13 cellular contexts compared by ENCODE assay signal in genomic region chr9:96667363-96667728, GRCh38. TPM values are rescaled to one million over a fixed set of nuclear protein-coding genes. Genes with fewer than 3 reads are reported as not detected.
DNase-seq lines count a peak whose midpoint lies in the region; ATAC-seq and TF ChIP-seq lines count a peak whose summit lies in the region.
"Had no signal": no experiment of that assay in that cellular context is flagged by ENCODE, and none has a peak within 500 bp of the region (broad histone marks: within the 10 kb centered on the region; RNA-seq: fewer than 3 reads in every experiment).

No MANE protein-coding gene starts in this region.

- H3K36me3 ChIP-seq in GM23338 (ENCODE audit: insufficient read depth) (no peaks in the 10 kb centered on the region), endodermal cell (ENCODE audit: control insufficient read depth, insufficient read depth, low read length) (no peaks in the 10 kb centered on the region)

- no peak overlapping the region for H3K4me3 Mint-ChIP-seq in GM23338
- no peak overlapping the region for H3K4me3 Mint-ChIP-seq in endodermal cell
- no peak overlapping the region for H3K4me3 Mint-ChIP-seq in progenitor cell of endocrine pancreas (ENCODE audit: low read depth)
- H3K4me3 Mint-ChIP-seq in mesothelial cell of epicardium = no peak overlapping the region
- H3K4me3 Mint-ChIP-seq: IgD-negative memory B cell had no signal

- no peaks in the 10 kb centered on the region for H4K20me1 ChIP-seq in GM23338 (replicated peaks; ENCODE audit: insufficient read depth)

- CTCF ChIA-PET in HEK293T (lab: Yijun Ruan, JAX) = interaction anchor here (0.9 to 1.5 kb wide), 4 partner anchors 10 to 225 kb away, joined by 3 to 5 read pairs (median 4); partner anchors contain the start of gene ZNF782

- POLR2A ChIA-PET in HEK293T (lab: Yijun Ruan, JAX) = no interaction called here

- H3K27me3 Mint-ChIP-seq in GM23338 (ENCODE audit: insufficient read depth, low read depth, poor library complexity) = peaks cover 9% of the 10 kb centered on the region
- no peaks in the 10 kb centered on the region for H3K27me3 Mint-ChIP-seq in endodermal cell (ENCODE audit: insufficient read depth)
- H3K27me3 Mint-ChIP-seq in progenitor cell of endocrine pancreas = no peaks in the 10 kb centered on the region
- H3K27me3 Mint-ChIP-seq in mesothelial cell of epicardium (ENCODE audit: low read depth) = no peaks in the 10 kb centered on the region

- 88 to 100% methylated on average over 2 of the region's 2 CpGs for WGBS in endodermal cell (ENCODE audit: insufficient coverage in 1 of 2, insufficient read length in 1 of 2), 2 experiments

- no peaks in the 10 kb centered on the region for H3K4me1 ChIP-seq in GM23338 (ENCODE audit: insufficient read depth)
- H3K4me1 ChIP-seq in endodermal cell (ENCODE audit: control insufficient read depth, insufficient read depth, low read length) = no peaks in the 10 kb centered on the region

- H3K27ac Mint-ChIP-seq in GM23338 (no peak overlapping the region), endodermal cell (no peak overlapping the region), progenitor cell of endocrine pancreas (peak overlapping the region; percentile 64), mesothelial cell of epicardium (no peak overlapping the region)
- H3K27ac Mint-ChIP-seq: IgD-negative memory B cell had no signal

- DNase-seq in GM23338 (ENCODE audit: low spot score) = peak; percentile 18
- peak; percentile 14 for DNase-seq in LHCN-M2 (ENCODE audit: low read depth)
- peak; percentile 53 for DNase-seq in endodermal cell
- no peak for DNase-seq in progenitor cell of endocrine pancreas (ENCODE audit: low spot score, unreplicated experiment)
- no peak for DNase-seq in HEK293T (ENCODE audit: extremely low spot score)
- no peak for DNase-seq in MV-4-11 (lab: John Stamatoyannopoulos, UW)
- no peak for DNase-seq in mesothelial cell of epicardium (ENCODE audit: low spot score in 2 of 2, unreplicated experiment in 2 of 2)
- DNase-seq: DMS79, NCI-H187, NCI-H2107, NCI-H2227 treated with DMSO at 0.1 percent for 48 hours had no signal

- H3K4me1 Mint-ChIP-seq in GM23338 (no peaks in the 10 kb centered on the region), endodermal cell (no peaks in the 10 kb centered on the region), progenitor cell of endocrine pancreas (ENCODE audit: low read depth) (no peaks in the 10 kb centered on the region), mesothelial cell of epicardium (no peaks in the 10 kb centered on the region)
- H3K4me1 Mint-ChIP-seq: IgD-negative memory B cell had no signal

- no peak overlapping the region for H3K9ac ChIP-seq in endodermal cell (ENCODE audit: extremely low read depth, low read length, poor library complexity, severe bottlenecking)

- TF ChIP-seq CTCF in GM23338 (conservative IDR thresholded peaks at IDR 0.05; ENCODE audit: low read depth in 2 of 2) (peak in 1 of 2 experiments; percentile 33; a peak in 2 of 4 replicates), endodermal cell (conservative IDR thresholded peaks at IDR 0.05) (no peak), progenitor cell of endocrine pancreas (IDR thresholded peaks at IDR 0.05; ENCODE audit: unreplicated experiment) (no peak), mesothelial cell of epicardium (IDR thresholded peaks at IDR 0.05; ENCODE audit: unreplicated experiment) (no peak)

- no peak; the same call in 2 of the 3 replicates for ATAC-seq in GM23338

- H3K27me3 ChIP-seq in GM23338 (ENCODE audit: insufficient read depth) = no peaks in the 10 kb centered on the region
- no peaks in the 10 kb centered on the region for H3K27me3 ChIP-seq in endodermal cell (ENCODE audit: control insufficient read depth, insufficient read depth, low read length, poor library complexity, severe bottlenecking)

- no peak overlapping the region for H3K4me3 ChIP-seq in GM23338
- no peak overlapping the region for H3K4me3 ChIP-seq in endodermal cell (ENCODE audit: low read length)

- H3K79me2 ChIP-seq in GM23338 (replicated peaks; ENCODE audit: insufficient read depth) = no peaks in the 10 kb centered on the region

- H2AFZ ChIP-seq in GM23338 = no peak overlapping the region

- no peaks in the 10 kb centered on the region; the same call in 2 of the 3 replicates for H3K36me3 Mint-ChIP-seq in GM23338 (ENCODE audit: low read depth)
- H3K36me3 Mint-ChIP-seq in endodermal cell (ENCODE audit: low read depth) = no peaks in the 10 kb centered on the region
- H3K36me3 Mint-ChIP-seq in progenitor cell of endocrine pancreas (ENCODE audit: insufficient read depth) = no peaks in the 10 kb centered on the region
- H3K36me3 Mint-ChIP-seq in mesothelial cell of epicardium = no peaks in the 10 kb centered on the region
- H3K36me3 Mint-ChIP-seq: IgD-negative memory B cell had no signal

- H3F3A ChIP-seq in GM23338 (replicated peaks; ENCODE audit: low read depth) = no peaks in the 10 kb centered on the region

- no peak overlapping the region for H3K27ac ChIP-seq in GM23338 (ENCODE audit: low read depth)
- no peak overlapping the region for H3K27ac ChIP-seq in endodermal cell (ENCODE audit: low read depth, low read length)
- H3K27ac ChIP-seq: C4-2B had no signal

- H3K9me3 ChIP-seq in endodermal cell (ENCODE audit: control insufficient read depth, low read length) = peaks cover 9% of the 10 kb centered on the region

- H3K9me2 ChIP-seq in GM23338 (ENCODE audit: insufficient read depth) = no peaks in the 10 kb centered on the region

- H3K9me3 Mint-ChIP-seq in GM23338 = peaks cover 26% of the 10 kb centered on the region
- peaks cover 27% of the 10 kb centered on the region for H3K9me3 Mint-ChIP-seq in endodermal cell
- no peaks in the 10 kb centered on the region for H3K9me3 Mint-ChIP-seq in progenitor cell of endocrine pancreas (ENCODE audit: low read depth)
- H3K9me3 Mint-ChIP-seq in mesothelial cell of epicardium = peaks cover 7% of the 10 kb centered on the region
- H3K9me3 Mint-ChIP-seq: IgD-negative memory B cell had no signal

- no peak overlapping the region for H3K4me2 ChIP-seq in GM23338

TF ChIP-seq in GM23338, 12 proteins besides CTCF, POLR2A, EP300 and RAD21 (continues in another document):
- TF ChIP-seq JUNB (IDR thresholded peaks at IDR 0.05; ENCODE audit: unreplicated experiment) (no peak), STAT1 (IDR thresholded peaks at IDR 0.05; ENCODE audit: unreplicated experiment) (no peak), EZH2 (IDR thresholded peaks at IDR 0.05; ENCODE audit: low read depth, unreplicated experiment) (no peak)

TF ChIP-seq in HEK293T, 16 proteins besides CTCF, POLR2A, EP300 and RAD21:
- TF ChIP-seq NFRKB (IDR thresholded peaks at IDR 0.05) (no peak), FOXM1 (IDR thresholded peaks at IDR 0.05; ENCODE audit: borderline replicate concordance) (no peak), ZNF384 (IDR thresholded peaks at IDR 0.05) (no peak), CTBP1 (IDR thresholded peaks at IDR 0.05; ENCODE audit: borderline replicate concordance) (no peak), LEF1 (IDR thresholded peaks at IDR 0.05; ENCODE audit: borderline replicate concordance) (no peak), ARNT (IDR thresholded peaks at IDR 0.05) (no peak), BHLHE40 (IDR thresholded peaks at IDR 0.05; ENCODE audit: borderline replicate concordance) (no peak), FOXK2 (IDR thresholded peaks at IDR 0.05) (no peak), SUZ12 (IDR thresholded peaks at IDR 0.05) (no peak), TARDBP (IDR thresholded peaks at IDR 0.05) (no peak), L3MBTL2 (conservative IDR thresholded peaks at IDR 0.05) (no peak)

RNA-seq across cellular contexts. Expression of gene PRXL2C, which starts 12.2 kb away (rescaled TPM):
- total RNA-seq in GM23338 (2014; rRNA removed; shearing (Covaris generic)) = 5.2 and 7.8 TPM in 2 replicates
- polyA plus RNA-seq in GM23338 (2016; fragmentation: Nextera tagmentation; extraction: Ambion mirVana) = 6.6 and 7.9 TPM in 2 replicates
- total RNA-seq in LHCN-M2 (2014; rRNA removed) = 11.2 and 14.6 TPM in 2 replicates
- 8.2 TPM for polyA plus RNA-seq in LHCN-M2 (2012)
- total RNA-seq in endodermal cell = 1 to 10 TPM; 2.5 to 4.9 TPM
- polyA plus RNA-seq in endodermal cell (2013, experiment 1 of 2) = 2.9 TPM
- 3.2 TPM for polyA plus RNA-seq in endodermal cell (2013, experiment 2 of 2)
- 4.8 and 6.2 TPM in 2 replicates for total RNA-seq in progenitor cell of endocrine pancreas
- total RNA-seq in mesothelial cell of epicardium = 4.6 to 4.7 TPM (median 4.7 TPM) in 3 replicates

RNA-seq across cellular contexts. Expression of gene CDC14B, which starts 47.7 kb away (rescaled TPM):
- 52.1 and 53.4 TPM in 2 replicates for total RNA-seq in GM23338 (2014; rRNA removed; shearing (Covaris generic))
- 11.9 and 12.2 TPM in 2 replicates for polyA plus RNA-seq in GM23338 (2016; fragmentation: Nextera tagmentation; extraction: Ambion mirVana)
- total RNA-seq in LHCN-M2 (2014; rRNA removed) (10.8 and 12.6 TPM in 2 replicates), endodermal cell (10 to 100 TPM; 47.5 to 48.3 TPM), progenitor cell of endocrine pancreas (46.2 and 53.2 TPM in 2 replicates), mesothelial cell of epicardium (39.0 to 40.1 TPM (median 39.3 TPM) in 3 replicates)
- polyA plus RNA-seq in LHCN-M2 (2012) = 4.8 TPM
- polyA plus RNA-seq in endodermal cell (2013, experiment 1 of 2) = 16.4 TPM
- 17.9 TPM for polyA plus RNA-seq in endodermal cell (2013, experiment 2 of 2)

Comparison
In these comparisons a context has a peak if more than half of its experiments do, and no peak if none do; other contexts are left out.
1. DNase-seq: peak in GM23338 (single experiment), LHCN-M2 (single experiment) and endodermal cell (single experiment); none in progenitor cell of endocrine pancreas (single experiment), HEK293T (single experiment), MV-4-11 (single experiment) and mesothelial cell of epicardium (0 of 2).